Comparison of ENCODE assay signal across 3 cellular contexts in genomic region chr5:30034870-30035269, GRCh38.
"Had no signal": no experiment of that assay in that cellular context is flagged by ENCODE, and none has a peak within 500 bp of the region (broad histone marks: within the 10 kb centered on the region; RNA-seq: fewer than 3 reads in every experiment).

No MANE protein-coding gene starts in this region.

- H3K4me3 ChIP-seq: GM12878 had no signal

- ATAC-seq: GM12878 had no signal

- DNase-seq: GDM1, GF-D8 had no signal
